In genomic region chr2:191051825-191052778, GRCh38 we compare ENCODE assay signal across 9 cellular contexts. TPM values are rescaled to one million over a fixed set of nuclear protein-coding genes. Genes with fewer than 3 reads are reported as not detected.
A peak's percentile ranks its signal among the peaks of the same experiment; 100 is the strongest.
DNase-seq lines count a peak whose midpoint lies in the region; ATAC-seq, FAIRE-seq and TF ChIP-seq lines count a peak whose summit lies in the region.
"Had no signal": no experiment of that assay in that cellular context is flagged by ENCODE, and none has a peak within 500 bp of the region (broad histone marks: within the 10 kb centered on the region; RNA-seq: fewer than 3 reads in every experiment).

No MANE protein-coding gene starts in this region.

- H3K9me3 Mint-ChIP-seq in activated T-cell treated with anti-CD3 and anti-CD28 coated beads, Interleukin-2, amount 50 U/mL, for 4 hours: no peaks in the 10 kb centered on the region
- H3K9me3 Mint-ChIP-seq: dendritic cell treated with granulocyte-macrophage colony-stimulating factor and Interleukin-4, amounts not matched to agents 40 ng/mL and 50 ng/mL, for 4 days had no signal

- TF ChIP-seq EP300 in tibial nerve (IDR thresholded peaks at IDR 0.05): peak in 1 of 2 donors; percentile 55

- no peak overlapping the region for H3K27ac ChIP-seq in kidney (ENCODE audit: low read depth in 2 of 2, low read length in 2 of 2)
- peak overlapping the region in 2 of 4 donors; percentile 57 to 77 for H3K27ac ChIP-seq in tibial nerve

- 18 to 23% methylated on average over 10 of the region's 10 CpGs for WGBS in tibial nerve, 2 donors

- H3K27me3 Mint-ChIP-seq in activated T-cell treated with anti-CD3 and anti-CD28 coated beads, Interleukin-2, amount 50 U/mL, for 4 hours (ENCODE audit: low read depth): no peaks in the 10 kb centered on the region

- H3K4me3 ChIP-seq in kidney (ENCODE audit: low read length in 2 of 2): no peak overlapping the region
- no peak overlapping the region for H3K4me3 ChIP-seq in tibial nerve

- H3K4me1 ChIP-seq in kidney (ENCODE audit: control insufficient read depth in 1 of 2, insufficient read depth in 1 of 2, low read depth in 1 of 2, low read length in 2 of 2) (no peaks in the 10 kb centered on the region), tibial nerve (peaks cover 0 to 35% (median 3%) of the 10 kb centered on the region in 4 donors)

- H3K36me3 ChIP-seq in kidney (ENCODE audit: control insufficient read depth in 1 of 2, insufficient read depth in 2 of 2, low read length in 2 of 2): no peaks in the 10 kb centered on the region
- H3K36me3 ChIP-seq in tibial nerve: no peaks in the 10 kb centered on the region

- H3K9me3 ChIP-seq in kidney (ENCODE audit: control insufficient read depth in 1 of 2, low read length in 2 of 2): no peaks in the 10 kb centered on the region
- H3K9me3 ChIP-seq in tibial nerve: no peaks in the 10 kb centered on the region

- no peak for DNase-seq in activated T-cell treated with anti-CD3 and anti-CD28 coated beads, Interleukin-2, amount 50 U/mL, for 4 hours
- no peak for DNase-seq in activated T-cell treated with anti-CD3 and anti-CD28 coated beads, Interleukin-2, amount 50 U/mL, for 1 hour
- DNase-seq in NCI-H446 treated with DMSO at 0.1 percent for 48 hours (lab: John Stamatoyannopoulos, UW) (peak; percentile 20), astrocyte of the hippocampus (ENCODE audit: low read depth, low spot score) (peak; percentile 68), kidney (no peak), tibial nerve (ENCODE audit: low spot score in 2 of 2) (peak in 1 of 2 donors; percentile 57)

- no peak overlapping the region for H3K4me3 Mint-ChIP-seq in activated T-cell treated with anti-CD3 and anti-CD28 coated beads, Interleukin-2, amount 50 U/mL, for 4 hours
- H3K4me3 Mint-ChIP-seq: dendritic cell treated with granulocyte-macrophage colony-stimulating factor and Interleukin-4, amounts not matched to agents 40 ng/mL and 50 ng/mL, for 4 days had no signal

- TF ChIP-seq CTCF in kidney (IDR thresholded peaks at IDR 0.05; ENCODE audit: borderline replicate concordance, extremely low read depth, insufficient read depth): peak; percentile 58
- TF ChIP-seq CTCF in tibial nerve (IDR thresholded peaks at IDR 0.05): peak; percentile 37 to 72 (median 46)

- H3K36me3 Mint-ChIP-seq in activated T-cell treated with anti-CD3 and anti-CD28 coated beads, Interleukin-2, amount 50 U/mL, for 4 hours (ENCODE audit: insufficient read depth): peaks cover 20% of the 10 kb centered on the region

- peak; percentile 91 for FAIRE-seq in kidney (lab: Jason Lieb, UNC)

- no peaks in the 10 kb centered on the region for H3K27me3 ChIP-seq in tibial nerve

- no peak for TF ChIP-seq POLR2A in tibial nerve (IDR thresholded peaks at IDR 0.05)

- H3K9ac ChIP-seq in kidney (ENCODE audit: low read length in 2 of 2): no peak overlapping the region

- H3K4me1 Mint-ChIP-seq in activated T-cell treated with anti-CD3 and anti-CD28 coated beads, Interleukin-2, amount 50 U/mL, for 4 hours (ENCODE audit: low read depth): peaks cover 18% of the 10 kb centered on the region

- peak; percentile 58 to 62 for ATAC-seq in activated T-cell treated with anti-CD3 and anti-CD28 coated beads, Interleukin-2, amount 50 U/mL, for 4 hours
- peak; percentile 35 for ATAC-seq in HG02870 (IDR thresholded peaks at IDR 0.05; ENCODE audit: unreplicated experiment)
- no peak for ATAC-seq in GM18870 (IDR thresholded peaks at IDR 0.05; ENCODE audit: unreplicated experiment)

- intact Hi-C loops in kidney (cut with DNase I): loop anchor here (10.0 kb wide), 1 partner anchor 103 kb away; the partner anchor contains the start of gene STAT4

RNA-seq across cellular contexts. Expression of gene STAT1, which starts 38.1 kb away (rescaled TPM):
- total RNA-seq in activated T-cell treated with anti-CD3 and anti-CD28 coated beads, Interleukin-2, amount 50 U/mL, for 4 hours: 100 to 1,000 TPM; 222 to 278 (median 268) TPM
- total RNA-seq in kidney (121 TPM), tibial nerve (10 to 100 TPM; 40.2 to 73.9 (median 65.6) TPM)
- polyA plus RNA-seq in kidney (ENCODE audit: insufficient read depth, low read depth, low replicate concordance): 37.5 TPM

Comparison
In these comparisons a context has a peak if more than half of its experiments do, and no peak if none do; other contexts are left out.
1. DNase-seq: peak in NCI-H446 treated with DMSO at 0.1 percent for 48 hours (single experiment) and astrocyte of the hippocampus (single experiment); none in activated T-cell treated with anti-CD3 and anti-CD28 coated beads, Interleukin-2, amount 50 U/mL, for 4 hours (single experiment), activated T-cell treated with anti-CD3 and anti-CD28 coated beads, Interleukin-2, amount 50 U/mL, for 1 hour (single experiment) and kidney (single experiment).